Comparison of ENCODE assay signal across 22 cellular contexts in the genomic region with DNA sequence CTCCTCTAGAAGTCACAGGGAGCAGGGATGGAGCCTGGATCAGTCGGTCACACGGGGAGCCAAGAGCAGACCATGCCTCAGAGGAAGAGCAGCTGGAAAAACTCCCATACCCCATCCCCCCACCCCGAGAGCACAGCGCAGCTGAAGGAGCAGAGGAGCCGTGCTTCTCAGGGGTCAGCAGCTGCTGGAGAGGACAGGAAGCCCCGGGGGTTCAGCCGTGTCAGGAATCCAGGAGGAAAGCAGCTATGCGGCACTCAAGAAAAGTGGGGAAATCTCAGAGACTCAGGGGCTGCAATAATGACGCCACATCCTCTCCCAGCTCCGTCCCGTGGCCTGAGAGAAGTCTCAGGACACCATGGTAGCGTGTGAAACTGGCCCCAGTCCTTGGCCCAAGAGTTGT.
"Had no signal": no experiment of that assay in that cellular context is flagged by ENCODE, and none has a peak within 500 bp of the region (broad histone marks: within the 10 kb centered on the region; RNA-seq: fewer than 3 reads in every experiment).

No MANE protein-coding gene starts in this region.

- H3K27me3 ChIP-seq: tibial nerve, vagina had no signal

- H3K9me3 Mint-ChIP-seq: activated naive CD8-positive, alpha-beta T cell treated with anti-CD3 and anti-CD28 coated beads for 36 hours; central memory CD8-positive, alpha-beta T cell; immature natural killer cell had no signal

- H3K9me3 ChIP-seq: psoas muscle, tibial nerve, vagina had no signal

- H3K4me1 Mint-ChIP-seq: activated naive CD8-positive, alpha-beta T cell treated with anti-CD3 and anti-CD28 coated beads for 36 hours; central memory CD8-positive, alpha-beta T cell; immature natural killer cell; natural killer cell; T-cell had no signal

- H3K4me3 ChIP-seq: psoas muscle, smooth muscle cell, tibial nerve, vagina had no signal

- H3K36me3 Mint-ChIP-seq: natural killer cell had no signal

- ATAC-seq: activated CD4-positive, CD25-positive, alpha-beta regulatory T cell treated with anti-CD3 and anti-CD28 coated beads, Interleukin-2, amount 50 U/mL, for 24 hours; left colon; natural killer cell; psoas muscle; T-cell had no signal

- H3K27me3 Mint-ChIP-seq: activated naive CD8-positive, alpha-beta T cell treated with anti-CD3 and anti-CD28 coated beads for 36 hours; brain; central memory CD8-positive, alpha-beta T cell; T-cell had no signal

- H3K27ac ChIP-seq: psoas muscle, tibial nerve, vagina had no signal

- H3K4me1 ChIP-seq: psoas muscle, tibial nerve, vagina had no signal

- H3K27ac Mint-ChIP-seq: activated naive CD8-positive, alpha-beta T cell treated with anti-CD3 and anti-CD28 coated beads for 36 hours; natural killer cell; T-cell had no signal

- H3K4me2 ChIP-seq: smooth muscle cell had no signal

- H3K4me3 Mint-ChIP-seq: activated naive CD8-positive, alpha-beta T cell treated with anti-CD3 and anti-CD28 coated beads for 36 hours; brain; central memory CD8-positive, alpha-beta T cell; immature natural killer cell; natural killer cell; T-cell had no signal

- DNase-seq: activated CD4-positive, alpha-beta T cell treated with anti-CD3 and anti-CD28 coated beads, Interleukin-2, amount 50 U/mL, for 1 hour; activated CD8-positive, alpha-beta memory T cell treated with anti-CD3 and anti-CD28 coated beads for 24 hours; activated naive CD8-positive, alpha-beta T cell treated with anti-CD3 and anti-CD28 coated beads for 36 hours; amygdala; effector CD8-positive, alpha-beta T cell; foreskin fibroblast; immature natural killer cell; left colon; natural killer cell; stimulated activated CD4-positive, alpha-beta T cell treated with anti-CD3 and anti-CD28 coated beads, Interleukin-4, amount 100 ng/mL, for 4 hours; stimulated activated CD8-positive, alpha-beta memory T cell treated with anti-CD3 and anti-CD28 coated beads, Interleukin-4, amount 100 ng/mL, for 48 hours; stimulated activated naive CD4-positive, alpha-beta T cell treated with Interleukin-2 at 50 U/mL for 16 hours; substantia nigra; T-cell; T1000 had no signal
